In genomic region chr5:131496400-131496713, GRCh38 we compare ENCODE assay signal across 10 cellular contexts.
DNase-seq lines count a peak whose midpoint lies in the region; ATAC-seq lines count a peak whose summit lies in the region.
"Had no signal": no experiment of that assay in that cellular context is flagged by ENCODE, and none has a peak within 500 bp of the region (broad histone marks: within the 10 kb centered on the region; RNA-seq: fewer than 3 reads in every experiment).

No MANE protein-coding gene starts in this region.

- no peak overlapping the region for H3K9ac ChIP-seq in mesenchymal stem cell (ENCODE audit: low read length)

- H2AFZ ChIP-seq in mesenchymal stem cell (ENCODE audit: low read depth, low read length): no peak overlapping the region

- no peak overlapping the region for H3K18ac ChIP-seq in mesenchymal stem cell (ENCODE audit: low read depth in 1 of 2, low read length in 2 of 2)

- H3K9me3 ChIP-seq in HAP-1 (no peaks in the 10 kb centered on the region), mesenchymal stem cell (ENCODE audit: control insufficient read depth, low read length) (no peaks in the 10 kb centered on the region)
- H3K9me3 ChIP-seq: breast epithelium had no signal

- H3K4me3 ChIP-seq in HAP-1 (no peak overlapping the region), mesenchymal stem cell (ENCODE audit: insufficient read depth in 1 of 2, low read depth in 1 of 2, low read length in 2 of 2) (no peak overlapping the region)
- H3K4me3 ChIP-seq: breast epithelium had no signal

- H4K91ac ChIP-seq in mesenchymal stem cell (ENCODE audit: low read length): no peak overlapping the region

- no peak overlapping the region for H3K4ac ChIP-seq in mesenchymal stem cell (ENCODE audit: low read depth in 1 of 2, low read length in 2 of 2)

- H3K4me1 ChIP-seq in HAP-1 (peaks cover 9% of the 10 kb centered on the region), mesenchymal stem cell (ENCODE audit: control insufficient read depth, insufficient read depth, low read depth, low read length) (peaks cover 7% of the 10 kb centered on the region)
- H3K4me1 ChIP-seq: breast epithelium had no signal

- no peaks in the 10 kb centered on the region for H3K27me3 ChIP-seq in HAP-1 (ENCODE audit: low read depth)
- no peaks in the 10 kb centered on the region for H3K27me3 ChIP-seq in mesenchymal stem cell (ENCODE audit: control insufficient read depth in 1 of 2, insufficient read depth in 1 of 2, low read length in 2 of 2)
- H3K27me3 ChIP-seq: breast epithelium had no signal

- H3K14ac ChIP-seq in mesenchymal stem cell (ENCODE audit: low read length in 2 of 2): no peak overlapping the region

- H3K23ac ChIP-seq in mesenchymal stem cell (ENCODE audit: low read length in 2 of 2): no peak overlapping the region

- DNase-seq in kidney tubule cell (ENCODE audit: low spot score) (peak; percentile 16), HAP-1 (ENCODE audit: low spot score in 2 of 2) (no peak), mesenchymal stem cell (no peak), NCI-H2196 (lab: John Stamatoyannopoulos, UW; ENCODE audit: unreplicated experiment) (no peak), Kasumi-1 (lab: John Stamatoyannopoulos, UW) (no peak)

- no peak overlapping the region for H2BK120ac ChIP-seq in mesenchymal stem cell (ENCODE audit: low read depth, low read length)

- H2AK5ac ChIP-seq in mesenchymal stem cell (ENCODE audit: low read length, severe bottlenecking): no peak overlapping the region

- no peak overlapping the region for H2BK15ac ChIP-seq in mesenchymal stem cell (ENCODE audit: low read depth, poor library complexity, severe bottlenecking)

- no peak overlapping the region for H3K27ac ChIP-seq in mesenchymal stem cell (ENCODE audit: low read length, poor library complexity, severe bottlenecking)
- H3K27ac ChIP-seq: breast epithelium had no signal

- no peak overlapping the region for H2BK5ac ChIP-seq in mesenchymal stem cell (ENCODE audit: low read depth, low read length, poor library complexity, severe bottlenecking)

- in situ Hi-C loops in HAP-1 (cut with MboI; ENCODE audit: low sequenced_read_pairs): no loop called here

- ATAC-seq in GM18511 (IDR thresholded peaks at IDR 0.05; ENCODE audit: unreplicated experiment) (peak; percentile 98), GM21381 (IDR thresholded peaks at IDR 0.05; ENCODE audit: unreplicated experiment) (peak; percentile 95), HG03378 (IDR thresholded peaks at IDR 0.05; ENCODE audit: unreplicated experiment) (peak; percentile 98)
- ATAC-seq: SK-N-SH treated with all-trans-retinoic acid at 6 μM for 48 hours had no signal

- WGBS in mesenchymal stem cell: no CpG with 5 or more reads among the region's 1 CpG

- H3K4me2 ChIP-seq in mesenchymal stem cell (ENCODE audit: low read length, poor library complexity, severe bottlenecking): no peak overlapping the region

- H3K36me3 ChIP-seq in HAP-1 (replicated peaks) (peaks cover 26% of the 10 kb centered on the region), mesenchymal stem cell (ENCODE audit: control insufficient read depth in 1 of 2, insufficient read depth in 2 of 2, low read depth in 1 of 2, low read length in 2 of 2) (peaks cover 3 to 46% of the 10 kb centered on the region in 2 experiments)
- H3K36me3 ChIP-seq: breast epithelium had no signal

- no peak overlapping the region for H2BK12ac ChIP-seq in mesenchymal stem cell (ENCODE audit: low read length in 2 of 2)

- H4K8ac ChIP-seq in mesenchymal stem cell (ENCODE audit: low read length): no peak overlapping the region

- peaks cover 11% of the 10 kb centered on the region for H3K79me1 ChIP-seq in mesenchymal stem cell (replicated peaks; ENCODE audit: low read length, poor library complexity, severe bottlenecking)
